In the genomic region with DNA sequence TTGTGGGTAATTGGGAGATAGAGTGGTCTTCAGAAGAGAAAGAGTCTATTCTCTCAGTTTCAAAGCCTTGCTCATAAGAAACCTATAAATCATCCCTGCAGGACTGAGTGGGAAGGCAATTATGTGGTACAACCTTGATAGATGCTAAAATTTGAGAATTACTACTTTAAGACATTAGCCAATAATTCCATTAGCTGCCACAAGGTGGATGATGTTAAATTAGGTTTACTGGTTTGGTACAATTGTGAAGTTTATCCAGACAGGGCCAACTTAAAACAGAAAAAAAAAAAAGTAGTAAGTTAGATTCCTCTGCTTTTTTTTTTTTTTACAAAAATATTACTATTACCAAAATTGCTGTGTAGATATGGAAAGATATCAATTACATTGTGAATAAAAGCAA, we compare ENCODE assay signal across 14 cellular contexts.
"Had no signal": no experiment of that assay in that cellular context is flagged by ENCODE, and none has a peak within 500 bp of the region (broad histone marks: within the 10 kb centered on the region; RNA-seq: fewer than 3 reads in every experiment).

No MANE protein-coding gene starts in this region.

- DNase-seq: activated B cell treated with CpG ODN at 0.5 μM for 24 hours; activated CD4-positive, alpha-beta T cell treated with anti-CD3 and anti-CD28 coated beads, Interleukin-2, amount 10 ng/mL, durations not matched to agents 24 days and 14 days; activated naive CD4-positive, alpha-beta T cell treated with anti-CD3 and anti-CD28 coated beads for 36 hours; caudate nucleus; cortex of kidney; effector memory CD4-positive, alpha-beta T cell; hippocampal formation; lower lobe of right lung; naive thymus-derived CD4-positive, alpha-beta T cell; stimulated activated CD4-positive, alpha-beta T cell treated with anti-CD3 and anti-CD28 coated beads, Interleukin-4, amount 100 ng/mL, for 4 hours; stomach had no signal

- H3K4me1 ChIP-seq: lower lobe of right lung, stomach had no signal

- H3K9me3 Mint-ChIP-seq: activated B cell treated with CpG ODN at 0.5 μM for 24 hours; activated CD4-positive, alpha-beta T cell treated with anti-CD3 and anti-CD28 coated beads, Interleukin-2, amount 10 ng/mL, durations not matched to agents 24 days and 14 days; activated naive CD4-positive, alpha-beta T cell treated with anti-CD3 and anti-CD28 coated beads for 36 hours; activated T-helper 1 cell treated with anti-CD3 and anti-CD28 coated beads, Interleukin-12 subunit alpha, Interleukin-12 subunit beta, Interleukin-2, Interleukin-4 antibody, amounts not matched to agents 30 ng/mL and 10 ng/mL and 1 ng/mL, durations not matched to agents 14 hours and 24 hours and 36 hours; T-helper 1 cell treated with Interleukin-12 subunit alpha and Interleukin-12 subunit beta and Interleukin-4 antibody, amounts not matched to agents 30 μg/mL and 1 μg/mL, for 36 hours had no signal

- H3K27ac ChIP-seq: lower lobe of right lung, stomach, thoracic aorta had no signal

- H3K27me3 Mint-ChIP-seq: activated B cell treated with CpG ODN at 0.5 μM for 24 hours; activated CD4-positive, alpha-beta T cell treated with anti-CD3 and anti-CD28 coated beads, Interleukin-2, amount 10 ng/mL, durations not matched to agents 24 days and 14 days had no signal

- H3K4me1 Mint-ChIP-seq: activated B cell treated with CpG ODN at 0.5 μM for 24 hours; activated CD4-positive, alpha-beta T cell treated with anti-CD3 and anti-CD28 coated beads, Interleukin-2, amount 10 ng/mL, durations not matched to agents 24 days and 14 days; naive thymus-derived CD4-positive, alpha-beta T cell had no signal

- H3K27ac Mint-ChIP-seq: activated B cell treated with CpG ODN at 0.5 μM for 24 hours; activated CD4-positive, alpha-beta T cell treated with anti-CD3 and anti-CD28 coated beads, Interleukin-2, amount 10 ng/mL, durations not matched to agents 24 days and 14 days; activated naive CD4-positive, alpha-beta T cell treated with anti-CD3 and anti-CD28 coated beads for 36 hours; activated T-helper 1 cell treated with anti-CD3 and anti-CD28 coated beads, Interleukin-12 subunit alpha, Interleukin-12 subunit beta, Interleukin-2, Interleukin-4 antibody, amounts not matched to agents 30 ng/mL and 10 ng/mL and 1 ng/mL, durations not matched to agents 14 hours and 24 hours and 36 hours; naive thymus-derived CD4-positive, alpha-beta T cell; T-helper 1 cell treated with Interleukin-12 subunit alpha and Interleukin-12 subunit beta and Interleukin-4 antibody, amounts not matched to agents 30 μg/mL and 1 μg/mL, for 36 hours had no signal

- H3K36me3 Mint-ChIP-seq: naive thymus-derived CD4-positive, alpha-beta T cell had no signal

- H3K27me3 ChIP-seq: stomach had no signal

- H3K4me3 ChIP-seq: lower lobe of right lung, stomach, thoracic aorta had no signal

- H3K36me3 ChIP-seq: lower lobe of right lung, stomach, thoracic aorta had no signal

- H3K4me3 Mint-ChIP-seq: activated B cell treated with CpG ODN at 0.5 μM for 24 hours; activated CD4-positive, alpha-beta T cell treated with anti-CD3 and anti-CD28 coated beads, Interleukin-2, amount 10 ng/mL, durations not matched to agents 24 days and 14 days; activated naive CD4-positive, alpha-beta T cell treated with anti-CD3 and anti-CD28 coated beads for 36 hours; activated T-helper 1 cell treated with anti-CD3 and anti-CD28 coated beads, Interleukin-12 subunit alpha, Interleukin-12 subunit beta, Interleukin-2, Interleukin-4 antibody, amounts not matched to agents 30 ng/mL and 10 ng/mL and 1 ng/mL, durations not matched to agents 14 hours and 24 hours and 36 hours; naive thymus-derived CD4-positive, alpha-beta T cell; T-helper 1 cell treated with Interleukin-12 subunit alpha and Interleukin-12 subunit beta and Interleukin-4 antibody, amounts not matched to agents 30 μg/mL and 1 μg/mL, for 36 hours had no signal

- ATAC-seq: lower lobe of right lung; naive thymus-derived CD4-positive, alpha-beta T cell had no signal

- H3K9me3 ChIP-seq: lower lobe of right lung, stomach, thoracic aorta had no signal
